ENCODE assay signal across 8 cellular contexts in genomic region chr17:82097919-82098168, GRCh38. TPM values are rescaled to one million over a fixed set of nuclear protein-coding genes. Genes with fewer than 3 reads are reported as not detected.
A peak's percentile ranks its signal among the peaks of the same experiment; 100 is the strongest.
DNase-seq lines count a peak whose midpoint lies in the region; ATAC-seq and TF ChIP-seq lines count a peak whose summit lies in the region.

No MANE protein-coding gene starts in this region.

- TF ChIP-seq CTCF in C4-2B (conservative IDR thresholded peaks at IDR 0.05) (no peak), HFF-Myc (IDR thresholded peaks at IDR 0.05; ENCODE audit: low read depth, low read length, missing control alignments) (no peak), ascending aorta (IDR thresholded peaks at IDR 0.05) (no peak), GM13976 (IDR thresholded peaks at IDR 0.05; ENCODE audit: borderline replicate concordance, control extremely low read depth, extremely low read depth, insufficient read depth, missing control alignments) (no peak)

- in situ Hi-C loops in GM13976 (cut with MboI; ENCODE audit: low sequenced_read_pairs, unreplicated experiment): no loop called here

- WGBS in mesodermal cell (ENCODE audit: insufficient coverage in 2 of 2), 2 experiments: 0 to 1% methylated on average over 21 to 34 of the region's 36 CpGs

- peaks cover 24 to 30% of the 10 kb centered on the region in 2 donors for H3K36me3 ChIP-seq in ascending aorta
- peaks cover 37% of the 10 kb centered on the region for H3K36me3 ChIP-seq in mesodermal cell (ENCODE audit: control insufficient read depth, insufficient read depth, low read length)

- peaks cover 14 to 16% of the 10 kb centered on the region in 2 donors for H3K4me1 ChIP-seq in ascending aorta
- peaks cover 23% of the 10 kb centered on the region for H3K4me1 ChIP-seq in mesodermal cell (ENCODE audit: control insufficient read depth, insufficient read depth, low read length, poor library complexity, severe bottlenecking)

- ATAC-seq in HG02588 (IDR thresholded peaks at IDR 0.05; ENCODE audit: unreplicated experiment): no peak

- H3K4me3 ChIP-seq in HFF-Myc (replicated peaks; ENCODE audit: low read depth, low read length): peak overlapping the region; percentile 96
- peak overlapping the region; percentile 67 to 98 for H3K4me3 ChIP-seq in ascending aorta
- H3K4me3 ChIP-seq in mesodermal cell (ENCODE audit: extremely low read depth, insufficient read depth, low read length, poor library complexity, severe bottlenecking): peak overlapping the region; percentile 83

- no peaks in the 10 kb centered on the region for H3K27me3 ChIP-seq in ascending aorta

- intact Hi-C loops in ascending aorta (cut with DNase I): loop anchor here (1.0 to 5.0 kb wide), 4 partner anchors 33 to 171 kb away; partner anchors contain the start of genes DCXR, DUS1L, LRRC45 and MAFG

- no peak for DNase-seq in HFF-Myc (ENCODE audit: extremely low read depth, low read depth)
- no peak for DNase-seq in ascending aorta (ENCODE audit: low spot score in 2 of 2)
- DNase-seq in GM13976 (ENCODE audit: low spot score): no peak
- DNase-seq in NCI-H2227 treated with DMSO at 0.1 percent for 48 hours (lab: John Stamatoyannopoulos, UW): no peak
- DNase-seq in T-helper 9 cell: no peak

- no peaks in the 10 kb centered on the region for H3K9me3 ChIP-seq in ascending aorta
- no peaks in the 10 kb centered on the region for H3K9me3 ChIP-seq in mesodermal cell (ENCODE audit: control insufficient read depth, low read length)

- H3K27ac ChIP-seq in C4-2B (peak overlapping the region; percentile 100), ascending aorta (peak overlapping the region; percentile 94 to 96), mesodermal cell (ENCODE audit: low read depth, low read length, severe bottlenecking) (peak overlapping the region; percentile 77)

RNA-seq across cellular contexts. Expression of gene FASN, which starts 0.2 kb away (rescaled TPM):
- total RNA-seq in ascending aorta: 90.9 TPM
- polyA plus RNA-seq in mesodermal cell (2013, experiment 1 of 2): 319 TPM
- 248 TPM for polyA plus RNA-seq in mesodermal cell (2013, experiment 2 of 2)

RNA-seq across cellular contexts. Expression of gene DUS1L, which starts 32.2 kb away (rescaled TPM):
- total RNA-seq in ascending aorta: 111 TPM
- polyA plus RNA-seq in mesodermal cell (2013, experiment 1 of 2): 66.0 TPM
- polyA plus RNA-seq in mesodermal cell (2013, experiment 2 of 2): 57.5 TPM

RNA-seq across cellular contexts. Expression of gene GPS1, which starts 46.1 kb away (rescaled TPM):
- 42.1 TPM for total RNA-seq in ascending aorta
- polyA plus RNA-seq in mesodermal cell (2013, experiment 1 of 2): 124 TPM
- polyA plus RNA-seq in mesodermal cell (2013, experiment 2 of 2): 105 TPM

RNA-seq across cellular contexts. Expression of gene RFNG, which starts 46.2 kb away (rescaled TPM):
- 73.7 TPM for total RNA-seq in ascending aorta
- 42.4 TPM for polyA plus RNA-seq in mesodermal cell (2013, experiment 1 of 2)
- polyA plus RNA-seq in mesodermal cell (2013, experiment 2 of 2): 31.9 TPM
